20 cellular contexts compared by ENCODE assay signal in genomic region chr7:140016540-140016939, GRCh38. TPM values are rescaled to one million over a fixed set of nuclear protein-coding genes. Genes with fewer than 3 reads are reported as not detected.
DNase-seq lines count a peak whose midpoint lies in the region; ATAC-seq, FAIRE-seq and TF ChIP-seq lines count a peak whose summit lies in the region.
"Had no signal": no experiment of that assay in that cellular context is flagged by ENCODE, and none has a peak within 500 bp of the region (broad histone marks: within the 10 kb centered on the region; RNA-seq: fewer than 3 reads in every experiment).

No MANE protein-coding gene starts in this region.

- TF ChIP-seq CTCF in K562 (IDR thresholded peaks at IDR 0.05 in 2 of 3, conservative IDR thresholded peaks at IDR 0.05 in 1 of 3; ENCODE audit: insufficient read depth in 2 of 3, low read depth in 1 of 3, low read length in 3 of 3) (no peak), thoracic aorta (IDR thresholded peaks at IDR 0.05) (no peak)

- FAIRE-seq in K562 (lab: Jason Lieb, UNC), result no peak
- FAIRE-seq: GM12878, GM19239, H1 had no signal

- TF ChIP-seq RAD21 in K562 (CRISPR knock-in tag; conservative IDR thresholded peaks at IDR 0.05 in 1 of 2, IDR thresholded peaks at IDR 0.05 in 1 of 2), result no peak

- H3K9me3 Mint-ChIP-seq in activated naive CD8-positive, alpha-beta T cell treated with anti-CD3 and anti-CD28 coated beads, Interleukin-2, amount 50 U/mL, for 24 hours, result no peaks in the 10 kb centered on the region
- H3K9me3 Mint-ChIP-seq: CD4-positive, CD25-positive, alpha-beta regulatory T cell; CD8-positive, alpha-beta memory T cell; H9 had no signal

- CTCF ChIA-PET in K562 (lab: Yijun Ruan, JAX; ENCODE audit: low intra/inter-chr PET ratio), result no interaction called here

- H3K36me3 Mint-ChIP-seq in activated naive CD8-positive, alpha-beta T cell treated with anti-CD3 and anti-CD28 coated beads, Interleukin-2, amount 50 U/mL, for 24 hours (ENCODE audit: low read depth), result no peaks in the 10 kb centered on the region

- intact Hi-C loops in K562 (cut with micrococcal nuclease), result no loop called here

- no peaks in the 10 kb centered on the region for H3K27me3 Mint-ChIP-seq in activated naive CD8-positive, alpha-beta T cell treated with anti-CD3 and anti-CD28 coated beads, Interleukin-2, amount 50 U/mL, for 24 hours
- H3K27me3 Mint-ChIP-seq: CD4-positive, CD25-positive, alpha-beta regulatory T cell; CD8-positive, alpha-beta memory T cell had no signal

- H3K9ac ChIP-seq in K562 (ENCODE audit: insufficient read depth in 1 of 2, low read depth in 2 of 2, low read length in 2 of 2), result no peak overlapping the region

- in situ Hi-C loops in K562 (cut with MboI), result no loop called here

- H3K4me1 ChIP-seq in K562 (replicated peaks in 1 of 2; ENCODE audit: control insufficient read depth in 2 of 2, insufficient read depth in 2 of 2, low read length in 2 of 2) (peaks cover 0 to 14% of the 10 kb centered on the region in 2 experiments; a peak in 1 of 5 replicates), thoracic aorta (ENCODE audit: control insufficient read depth in 1 of 2, low read depth in 2 of 2) (no peaks in the 10 kb centered on the region)
- H3K4me1 ChIP-seq: BE2C had no signal

- H3K9me3 ChIP-seq in K562 (replicated peaks; ENCODE audit: control insufficient read depth, insufficient read depth, low read depth, low read length) (no peaks in the 10 kb centered on the region), thoracic aorta (no peaks in the 10 kb centered on the region)
- H3K9me3 ChIP-seq: BE2C had no signal

- H3K4me3 ChIP-seq in K562, result no peak overlapping the region
- H3K4me3 ChIP-seq in thoracic aorta, result no peak overlapping the region
- H3K4me3 ChIP-seq: GM12878 had no signal

- H3K79me2 ChIP-seq in K562 (ENCODE audit: control insufficient read depth, insufficient read depth, low read length), result no peaks in the 10 kb centered on the region

- no peak for TF ChIP-seq POLR2A in K562 (conservative IDR thresholded peaks at IDR 0.05)

- no peak overlapping the region for H3K4me3 Mint-ChIP-seq in activated naive CD8-positive, alpha-beta T cell treated with anti-CD3 and anti-CD28 coated beads, Interleukin-2, amount 50 U/mL, for 24 hours
- H3K4me3 Mint-ChIP-seq: CD4-positive, CD25-positive, alpha-beta regulatory T cell; CD8-positive, alpha-beta memory T cell; H9 had no signal

- H3K27ac ChIP-seq in K562 (ENCODE audit: extremely low read depth, low read depth, low read length), result no peak overlapping the region
- H3K27ac ChIP-seq in thoracic aorta, result no peak overlapping the region

- BruUV-seq in K562 (replicated peaks; lab: Mats Ljungman, UMichigan), result no TSS peak

- H3K27me3 ChIP-seq in K562 (ENCODE audit: control insufficient read depth in 2 of 2, insufficient read depth in 2 of 2, low read length in 2 of 2) (peaks cover 37 to 50% of the 10 kb centered on the region in 2 experiments), thoracic aorta (replicated peaks; ENCODE audit: insufficient read depth) (no peaks in the 10 kb centered on the region)
- H3K27me3 ChIP-seq: BE2C had no signal

- POLR2A ChIA-PET in K562 (lab: Yijun Ruan, JAX), result interaction anchor here (0.7 kb wide), 1 partner anchor 549 kb away, joined by 3 read pairs; no protein-coding TSS in a partner anchor

- H4K20me1 ChIP-seq in K562 (replicated peaks; ENCODE audit: control insufficient read depth, insufficient read depth, low read length), result peaks cover 14% of the 10 kb centered on the region

- H3K36me3 ChIP-seq in K562 (ENCODE audit: control insufficient read depth, insufficient read depth, low read length) (no peaks in the 10 kb centered on the region), thoracic aorta (no peaks in the 10 kb centered on the region)
- H3K36me3 ChIP-seq: BE2C had no signal

- no peak overlapping the region for H2AFZ ChIP-seq in K562 (ENCODE audit: low read depth, low read length)

- no peaks in the 10 kb centered on the region for H3K9me1 ChIP-seq in K562 (ENCODE audit: control insufficient read depth, insufficient read depth, low read length)

- no peak for TF ChIP-seq EP300 in K562 (IDR thresholded peaks at IDR 0.05; ENCODE audit: low read length)

- no peaks in the 10 kb centered on the region for H3K4me1 Mint-ChIP-seq in activated naive CD8-positive, alpha-beta T cell treated with anti-CD3 and anti-CD28 coated beads, Interleukin-2, amount 50 U/mL, for 24 hours
- H3K4me1 Mint-ChIP-seq: CD8-positive, alpha-beta memory T cell had no signal

- DNase-seq in K562 (ENCODE audit: extremely low read depth in 1 of 4, low spot score in 3 of 4) (no peak), dermis microvascular lymphatic vessel endothelial cell (ENCODE audit: low read depth in 2 of 2) (peak; percentile 33 to 70), mesenteric fat pad (ENCODE audit: low spot score) (peak; percentile 53), thoracic aorta (ENCODE audit: low spot score) (no peak), AG20443 (ENCODE audit: low spot score) (no peak)
- no peak for DNase-seq in activated naive CD8-positive, alpha-beta T cell treated with anti-CD3 and anti-CD28 coated beads, Interleukin-2, amount 50 U/mL, for 24 hours
- DNase-seq: BE2C; C1 segment of cervical spinal cord; CD4-positive, CD25-positive, alpha-beta regulatory T cell; CD8-positive, alpha-beta memory T cell; COR-L47; DMS 273 treated with DMSO at 0.1 percent for 48 hours; DMS53; DND-41; EL; H9 had no signal

- H3K27ac Mint-ChIP-seq in activated naive CD8-positive, alpha-beta T cell treated with anti-CD3 and anti-CD28 coated beads, Interleukin-2, amount 50 U/mL, for 24 hours, result no peak overlapping the region
- H3K27ac Mint-ChIP-seq: CD4-positive, CD25-positive, alpha-beta regulatory T cell; CD8-positive, alpha-beta memory T cell had no signal

- H3K4me2 ChIP-seq in K562 (ENCODE audit: insufficient read depth, low read length), result no peak overlapping the region

- ATAC-seq in K562, result no peak
- peak; percentile 33 for ATAC-seq in thoracic aorta (ENCODE audit: insufficient number of reproducible peaks, low FRiP score, low read depth)
- no peak for ATAC-seq in activated naive CD8-positive, alpha-beta T cell treated with anti-CD3 and anti-CD28 coated beads, Interleukin-2, amount 50 U/mL, for 24 hours
- no peak for ATAC-seq in HG02870 (IDR thresholded peaks at IDR 0.05; ENCODE audit: unreplicated experiment)
- ATAC-seq: GM12878 had no signal

- WGBS in K562 (ENCODE audit: insufficient coverage, low coverage, missing lambda C conversion rate), result 15% methylated on average over 9 of the region's 9 CpGs

TF ChIP-seq in K562, 482 proteins besides CTCF, POLR2A, EP300 and RAD21:
- no peak for TF ChIP-seq HMG20B (CRISPR knock-in tag; IDR thresholded peaks at IDR 0.05)
- no peak for TF ChIP-seq PCBP2 (IDR thresholded peaks at IDR 0.05; ENCODE audit: low read depth, low read length, poor library complexity, severe bottlenecking)
- TF ChIP-seq TFAP4 (CRISPR knock-in tag; IDR thresholded peaks at IDR 0.05; ENCODE audit: borderline replicate concordance), result 0 out of 2 replicates have a peak, but pooled peaks have one; percentile 14
- 0 out of 2 replicates have a peak, but pooled peaks have one; percentile 44 for TF ChIP-seq ZBTB1 (CRISPR knock-in tag; IDR thresholded peaks at IDR 0.05; ENCODE audit: borderline replicate concordance, low read depth)
- no peak for TF ChIP-seq ZC3H4 (CRISPR knock-in tag; IDR thresholded peaks at IDR 0.05; ENCODE audit: borderline replicate concordance)
TF ChIP-seq in K562: peak in this region for 2.

RNA-seq across cellular contexts. Expression of gene PARP12, which starts 46.2 kb away (rescaled TPM):
- 109 and 119 TPM in 2 replicates for total RNA-seq in K562 (2011; cell fraction: chromatin; rRNA removed; ENCODE audit: low replicate concordance)
- total RNA-seq in K562 (2011; cell fraction: nucleolus; rRNA removed), result 57.4 and 59.0 TPM in 2 replicates
- 88.5 and 107 TPM in 2 replicates for total RNA-seq in K562 (2011; cell fraction: nucleoplasm; rRNA removed)
- total RNA-seq in K562 (2014; rRNA removed) (20.4 and 25.7 TPM in 2 replicates), K562 (2014; rRNA removed; fragmentation: Illumina TruSeq; extraction: Trizol) (20.6 and 23.5 TPM in 2 replicates), K562 (2015; rRNA removed; fragmentation: Illumina TruSeq; extraction: Trizol) (22.1 and 23.4 TPM in 2 replicates), K562 (2021) (23.3 and 25.5 TPM in 2 replicates), dermis microvascular lymphatic vessel endothelial cell (57.0 and 75.4 TPM in 2 replicates), mesenteric fat pad (43.8 TPM), thoracic aorta (10 to 100 TPM; 51.6 to 53.1 TPM)
- polyA plus RNA-seq in K562 (2011; rRNA removed) (35.6 and 40.4 TPM in 2 replicates), K562 (2014; fragmentation: Illumina TruSeq; extraction: Trizol) (24.7 and 27.7 TPM in 2 replicates), K562 (2014; fragmentation: Nextera tagmentation; extraction: Ambion mirVana) (1 to 10 TPM; 4.6 to 7.1 TPM), K562 (2014; rRNA removed) (21.4 and 23.9 TPM in 2 replicates)
- 26.6 and 44.3 TPM in 2 replicates for polyA plus RNA-seq in K562 (2011; cell fraction: cytosol; rRNA removed)
- polyA plus RNA-seq in K562 (2011; cell fraction: nucleus; rRNA removed), result 108 and 147 TPM in 2 replicates
- 18.4 and 26.4 TPM in 2 replicates for polyA plus RNA-seq in K562 (2012)
- 33.4 and 43.2 TPM in 2 replicates for polyA minus RNA-seq in K562 (2011; rRNA and poly(A)+ RNA removed)
- polyA minus RNA-seq in K562 (2011; cell fraction: cytosol; rRNA and poly(A)+ RNA removed), result 21.9 and 24.1 TPM in 2 replicates
- 31.2 and 37.2 TPM in 2 replicates for polyA minus RNA-seq in K562 (2011; cell fraction: nucleus; rRNA and poly(A)+ RNA removed)

Comparison
In these comparisons a context has a peak if more than half of its experiments do, and no peak if none do; other contexts are left out.
1. DNase-seq: peak in dermis microvascular lymphatic vessel endothelial cell (2 of 2) and mesenteric fat pad (single experiment); none in K562 (0 of 4), thoracic aorta (single experiment), activated naive CD8-positive, alpha-beta T cell treated with anti-CD3 and anti-CD28 coated beads, Interleukin-2, amount 50 U/mL, for 24 hours (single experiment) and AG20443 (single experiment).